19 cellular contexts compared by ENCODE assay signal in the genomic region with DNA sequence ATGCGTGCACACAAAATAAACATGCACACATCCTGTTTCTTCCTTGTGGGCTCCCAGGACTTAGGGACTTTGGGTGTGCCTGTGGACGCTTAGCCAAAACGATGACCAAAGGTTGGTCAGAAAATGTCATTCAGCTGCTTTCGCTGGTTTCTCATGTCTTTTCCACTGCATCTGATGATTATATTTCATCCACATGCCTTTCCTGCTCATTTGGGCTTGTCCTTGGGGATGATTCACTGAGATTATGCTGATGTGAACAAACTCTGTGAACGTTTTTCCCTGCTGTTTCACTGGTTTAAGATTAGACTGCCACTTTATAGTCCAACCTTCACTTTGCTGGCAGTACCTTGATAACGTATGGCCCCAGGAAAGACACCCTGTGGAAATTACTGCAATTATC.
DNase-seq lines count a peak whose midpoint lies in the region; ATAC-seq and TF ChIP-seq lines count a peak whose summit lies in the region.
"Had no signal": no experiment of that assay in that cellular context is flagged by ENCODE, and none has a peak within 500 bp of the region (broad histone marks: within the 10 kb centered on the region; RNA-seq: fewer than 3 reads in every experiment).

No MANE protein-coding gene starts in this region.

- H3K27me3 ChIP-seq in GM23248 (replicated peaks; ENCODE audit: insufficient read depth) (no peaks in the 10 kb centered on the region), brain microvascular endothelial cell (replicated peaks) (no peaks in the 10 kb centered on the region), trophoblast cell (ENCODE audit: insufficient read depth, low read length) (no peaks in the 10 kb centered on the region)
- H3K27me3 ChIP-seq: cardiac muscle cell had no signal

- H3K4me3 ChIP-seq in GM23248 (no peak overlapping the region), brain microvascular endothelial cell (ENCODE audit: low read depth, low read length) (no peak overlapping the region), trophoblast cell (ENCODE audit: low read depth, low read length) (no peak overlapping the region)
- H3K4me3 ChIP-seq: cardiac muscle cell, lower lobe of right lung had no signal

- no peaks in the 10 kb centered on the region for H3F3A ChIP-seq in GM23248 (ENCODE audit: insufficient read depth)

- WGBS in GM23248 (ENCODE audit: low coverage in 1 of 2, low lambda C conversion rate in 2 of 2, missing lambda C conversion rate in 2 of 2), 2 experiments, result 8 to 12% methylated on average over 6 of the region's 6 CpGs
- WGBS in trophoblast cell (ENCODE audit: extremely low coverage, insufficient coverage, insufficient read length), result no CpG with 5 or more reads among the region's 6 CpGs

- ATAC-seq in left ventricle myocardium superior, result peak; percentile 46
- no peak for ATAC-seq in GM18868 (IDR thresholded peaks at IDR 0.05; ENCODE audit: unreplicated experiment)
- ATAC-seq in GM19467 (IDR thresholded peaks at IDR 0.05; ENCODE audit: unreplicated experiment), result no peak
- ATAC-seq: lower lobe of right lung; stimulated activated naive CD8-positive, alpha-beta T cell treated with anti-CD3 and anti-CD28 coated beads, Interleukin-15, amount 100 ng/mL, for 72 hours had no signal

- H3K79me2 ChIP-seq in GM23248 (ENCODE audit: insufficient read depth) (no peaks in the 10 kb centered on the region), trophoblast cell (ENCODE audit: control insufficient read depth, insufficient read depth, low read length, poor library complexity) (no peaks in the 10 kb centered on the region)

- no peaks in the 10 kb centered on the region for H4K20me1 ChIP-seq in GM23248 (ENCODE audit: insufficient read depth)

- H2BK5ac ChIP-seq in trophoblast cell (ENCODE audit: low read depth, low read length, poor library complexity), result no peak overlapping the region

- no peaks in the 10 kb centered on the region for H3K9me2 ChIP-seq in GM23248 (ENCODE audit: insufficient read depth)

- DNase-seq in GM23248 (peak; percentile 55), brain microvascular endothelial cell (peak; percentile 28), left ventricle myocardium superior (no peak), trophoblast cell (no peak), GM10248 (ENCODE audit: extremely low spot score) (no peak), cortex of kidney (lab: John Stamatoyannopoulos, UW) (no peak)
- DNase-seq: activated B cell treated with CpG ODN at 0.5 μM for 24 hours; activated naive CD8-positive, alpha-beta T cell treated with anti-CD3 and anti-CD28 coated beads, Interleukin-2, amount 10 ng/mL, durations not matched to agents 7 days and 5 days; DND-41; endodermal cell; lower lobe of right lung; NCI-H1436 treated with DMSO at 0.1 percent for 48 hours; nephron progenitor cell; SIG-M5; stimulated activated naive CD8-positive, alpha-beta T cell treated with anti-CD3 and anti-CD28 coated beads, Interleukin-15, amount 100 ng/mL, for 72 hours; T-helper 2 cell had no signal

- H3K4me1 ChIP-seq in GM23248 (ENCODE audit: insufficient read depth) (peaks cover 10% of the 10 kb centered on the region), trophoblast cell (ENCODE audit: control insufficient read depth in 1 of 2, insufficient read depth in 2 of 2, low read length in 2 of 2) (peaks cover 2 to 7% of the 10 kb centered on the region in 2 experiments)
- H3K4me1 ChIP-seq: lower lobe of right lung had no signal

- peak overlapping the region; percentile 25 for H2BK12ac ChIP-seq in trophoblast cell (ENCODE audit: low read length)

- no peak overlapping the region for H4K12ac ChIP-seq in trophoblast cell (ENCODE audit: low read depth, low read length)

- H2AFZ ChIP-seq in GM23248 (no peak overlapping the region), trophoblast cell (ENCODE audit: insufficient read depth, low read length, poor library complexity) (peak overlapping the region; percentile 39)

- no peak overlapping the region for H4K91ac ChIP-seq in trophoblast cell (ENCODE audit: low read depth, low read length)

- H3K14ac ChIP-seq in trophoblast cell (ENCODE audit: low read length), result no peak overlapping the region

- in situ Hi-C loops in GM23248 (cut with MboI), result no loop called here
- in situ Hi-C loops in brain microvascular endothelial cell (cut with HindIII; ENCODE audit: low pct_ligation_motif_present, low sequenced_read_pairs), result no loop called here

- H3K9ac ChIP-seq in GM23248 (no peak overlapping the region), trophoblast cell (ENCODE audit: low read length) (no peak overlapping the region)

- no peak overlapping the region for H4K8ac ChIP-seq in trophoblast cell (ENCODE audit: low read depth, low read length)

- no peaks in the 10 kb centered on the region for H3K36me3 ChIP-seq in GM23248 (ENCODE audit: low read depth)
- H3K36me3 ChIP-seq in brain microvascular endothelial cell (replicated peaks), result no peaks in the 10 kb centered on the region
- H3K36me3 ChIP-seq in trophoblast cell (ENCODE audit: control insufficient read depth in 1 of 2, insufficient read depth in 2 of 2, low read length in 2 of 2), result no peaks in the 10 kb centered on the region
- H3K36me3 ChIP-seq: cardiac muscle cell, lower lobe of right lung had no signal

- CTCF ChIA-PET in GM10248 (lab: Yijun Ruan, JAX), result interaction anchor here (0.6 to 0.8 kb wide), 2 partner anchors 9 to 226 kb away, joined by 3 to 4 read pairs; no protein-coding TSS in a partner anchor

- H3K23ac ChIP-seq in trophoblast cell (ENCODE audit: low read length), result no peak overlapping the region

- H3K9me3 ChIP-seq in GM23248 (ENCODE audit: low read depth) (no peaks in the 10 kb centered on the region), trophoblast cell (ENCODE audit: insufficient read depth, low read depth, low read length) (no peaks in the 10 kb centered on the region)
- H3K9me3 ChIP-seq: lower lobe of right lung had no signal

- intact Hi-C loops in left ventricle myocardium superior (cut with micrococcal nuclease), result no loop called here

- TF ChIP-seq CTCF in brain microvascular endothelial cell (IDR thresholded peaks at IDR 0.05; ENCODE audit: low read depth, low read length, missing control alignments) (no peak), GM10248 (IDR thresholded peaks at IDR 0.05; ENCODE audit: control extremely low read depth, extremely low read depth, low read depth, missing control alignments) (no peak)

- no peak overlapping the region for H3K4ac ChIP-seq in trophoblast cell (ENCODE audit: low read depth, low read length)

- POLR2A ChIA-PET in GM10248 (lab: Yijun Ruan, JAX), result no interaction called here

- no peak overlapping the region for H3K18ac ChIP-seq in trophoblast cell (ENCODE audit: low read length)

- H3K27ac ChIP-seq in GM23248 (no peak overlapping the region), brain microvascular endothelial cell (no peak overlapping the region), trophoblast cell (ENCODE audit: low read depth, low read length) (no peak overlapping the region)
- H3K27ac ChIP-seq: cardiac muscle cell, lower lobe of right lung had no signal

- H3K79me1 ChIP-seq in trophoblast cell (ENCODE audit: low read length), result peaks cover 2% of the 10 kb centered on the region

- H3K4me2 ChIP-seq in GM23248 (ENCODE audit: unreplicated experiment) (no peak overlapping the region), trophoblast cell (ENCODE audit: low read length) (no peak overlapping the region)

- H2AK5ac ChIP-seq in trophoblast cell (ENCODE audit: low read length), result no peak overlapping the region

- H2BK120ac ChIP-seq in trophoblast cell (ENCODE audit: insufficient read depth, low read length, poor library complexity), result no peak overlapping the region

Comparison
In these comparisons a context has a peak if more than half of its experiments do, and no peak if none do; other contexts are left out.
1. DNase-seq: peak in GM23248 (single experiment) and brain microvascular endothelial cell (single experiment); none in left ventricle myocardium superior (single experiment), trophoblast cell (0 of 2), GM10248 (single experiment) and cortex of kidney (single experiment).